8 cellular contexts compared by ENCODE assay signal in genomic region chr1:211133393-211133840, GRCh38. TPM values are rescaled to one million over a fixed set of nuclear protein-coding genes. Genes with fewer than 3 reads are reported as not detected.
DNase-seq lines count a peak whose midpoint lies in the region; ATAC-seq, FAIRE-seq and TF ChIP-seq lines count a peak whose summit lies in the region.

No MANE protein-coding gene starts in this region.

- no peaks in the 10 kb centered on the region for H3K36me3 ChIP-seq in kidney (ENCODE audit: control insufficient read depth in 1 of 2, insufficient read depth in 2 of 2, low read length in 2 of 2)

- peak; percentile 68 for DNase-seq in activated effector memory CD4-positive, alpha-beta T cell treated with anti-CD3 and anti-CD28 coated beads, Interleukin-2, amount 50 U/mL, for 16 hours
- DNase-seq in activated effector memory CD4-positive, alpha-beta T cell treated with Interleukin-2 at 50 U/mL for 16 hours = no peak
- DNase-seq in NCI-H526 treated with DMSO at 0.1 percent for 48 hours (lab: John Stamatoyannopoulos, UW) (peak; percentile 2), cardiac fibroblast (ENCODE audit: low read depth in 2 of 2) (no peak), kidney (peak; percentile 75)
- peak; percentile 13 to 18 for DNase-seq in stimulated activated CD4-positive, alpha-beta T cell treated with anti-CD3 and anti-CD28 coated beads, Interleukin-4, amount 100 ng/mL, for 48 hours (ENCODE audit: low read depth in 2 of 2)

- H3K4me1 ChIP-seq in kidney (ENCODE audit: control insufficient read depth in 1 of 2, insufficient read depth in 1 of 2, low read depth in 1 of 2, low read length in 2 of 2) = peaks cover 0 to 5% of the 10 kb centered on the region in 2 donors

- no peak for FAIRE-seq in kidney (lab: Jason Lieb, UNC)

- no peak overlapping the region for H3K9ac ChIP-seq in kidney (ENCODE audit: low read length in 2 of 2)

- TF ChIP-seq CTCF in cardiac fibroblast (IDR thresholded peaks at IDR 0.05; ENCODE audit: low read depth, low read length) (no peak), kidney (IDR thresholded peaks at IDR 0.05; ENCODE audit: borderline replicate concordance, extremely low read depth, insufficient read depth) (no peak)

- H3K4me3 ChIP-seq in cardiac fibroblast (replicated peaks in 1 of 2; ENCODE audit: low read depth in 2 of 2, low read length in 2 of 2) = peak overlapping the region; percentile 36 to 38
- H3K4me3 ChIP-seq in kidney (ENCODE audit: low read length in 2 of 2) = peak overlapping the region in 1 of 2 donors; percentile 42

- ATAC-seq in GM18520 (IDR thresholded peaks at IDR 0.05; ENCODE audit: unreplicated experiment) (no peak), HG03457 (IDR thresholded peaks at IDR 0.05; ENCODE audit: unreplicated experiment) (no peak)

- no peaks in the 10 kb centered on the region for H3K9me3 ChIP-seq in kidney (ENCODE audit: control insufficient read depth in 1 of 2, low read length in 2 of 2)

- intact Hi-C loops in kidney (cut with DNase I) = loop anchor here (5.0 kb wide), 1 partner anchor 726 kb away; no protein-coding TSS in a partner anchor

- H3K27ac ChIP-seq in kidney (ENCODE audit: low read depth in 2 of 2, low read length in 2 of 2) = no peak overlapping the region

RNA-seq across cellular contexts. Expression of gene KCNH1, which starts 0.5 kb away (rescaled TPM):
- 0.54 TPM for total RNA-seq in kidney
- not detected for polyA plus RNA-seq in kidney (ENCODE audit: insufficient read depth, low read depth, low replicate concordance)

Comparison
In these comparisons a context has a peak if more than half of its experiments do, and no peak if none do; other contexts are left out.
1. DNase-seq: peak in activated effector memory CD4-positive, alpha-beta T cell treated with anti-CD3 and anti-CD28 coated beads, Interleukin-2, amount 50 U/mL, for 16 hours (single experiment), NCI-H526 treated with DMSO at 0.1 percent for 48 hours (single experiment), kidney (single experiment) and stimulated activated CD4-positive, alpha-beta T cell treated with anti-CD3 and anti-CD28 coated beads, Interleukin-4, amount 100 ng/mL, for 48 hours (2 of 2); none in activated effector memory CD4-positive, alpha-beta T cell treated with Interleukin-2 at 50 U/mL for 16 hours (single experiment) and cardiac fibroblast (0 of 2).